Comparison of ENCODE assay signal across 13 cellular contexts in the genomic region with DNA sequence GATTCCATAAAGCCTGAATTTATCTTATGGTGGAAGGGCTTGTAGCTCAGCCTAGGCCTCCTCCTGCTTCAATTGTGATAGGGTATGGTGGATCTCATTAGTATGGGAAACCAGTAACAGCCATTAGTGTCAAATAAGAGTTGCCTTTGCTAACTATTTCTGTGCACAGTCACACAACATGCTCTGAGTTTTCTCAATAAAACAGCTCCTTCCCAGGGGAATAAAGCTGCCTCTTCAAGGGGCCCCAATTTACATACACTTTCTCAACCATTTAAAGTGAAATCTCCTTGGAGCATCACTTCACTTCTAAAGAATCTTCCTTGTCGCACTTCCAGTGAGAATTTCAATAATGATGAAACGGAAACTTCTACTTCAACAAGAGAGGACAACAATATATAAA.
"Had no signal": no experiment of that assay in that cellular context is flagged by ENCODE, and none has a peak within 500 bp of the region (broad histone marks: within the 10 kb centered on the region; RNA-seq: fewer than 3 reads in every experiment).

No MANE protein-coding gene starts in this region.

- H3K4me3 Mint-ChIP-seq: activated CD4-positive, alpha-beta T cell treated with anti-CD3 and anti-CD28 coated beads, Interleukin-2, amount 10 ng/mL, durations not matched to agents 7 days and 5 days; activated T-cell treated with anti-CD3 and anti-CD28 coated beads, Interleukin-2, amount 50 U/mL, for 72 hours; stimulated activated effector memory CD8-positive, alpha-beta T cell treated with anti-CD3 and anti-CD28 coated beads, Interleukin-12 subunit alpha, Interleukin-12 subunit beta, amount 100 ng/mL, for 72 hours had no signal

- DNase-seq: activated CD4-positive, alpha-beta T cell treated with anti-CD3 and anti-CD28 coated beads, Interleukin-2, amount 10 ng/mL, durations not matched to agents 7 days and 5 days; activated CD4-positive, CD25-positive, alpha-beta regulatory T cell; activated CD8-positive, alpha-beta memory T cell treated with anti-CD3 and anti-CD28 coated beads, Interleukin-2, amount 50 U/mL, for 48 hours; activated gamma-delta T cell; activated T-cell treated with anti-CD3 and anti-CD28 coated beads, Interleukin-2, amount 50 U/mL, for 72 hours; aorta; posterior cingulate gyrus; retina; uterus had no signal

- H3K36me3 ChIP-seq: breast epithelium, uterus had no signal

- H3K4me3 ChIP-seq: breast epithelium, gastroesophageal sphincter, tibial nerve, uterus had no signal

- H3K27me3 ChIP-seq: breast epithelium, gastroesophageal sphincter, tibial nerve, uterus had no signal

- H3K27me3 Mint-ChIP-seq: activated CD4-positive, alpha-beta T cell treated with anti-CD3 and anti-CD28 coated beads, Interleukin-2, amount 10 ng/mL, durations not matched to agents 7 days and 5 days had no signal

- H3K27ac ChIP-seq: breast epithelium, gastroesophageal sphincter, tibial nerve, uterus had no signal

- ATAC-seq: activated T-cell treated with anti-CD3 and anti-CD28 coated beads, Interleukin-2, amount 50 U/mL, for 72 hours; gastroesophageal sphincter; stimulated activated effector memory CD8-positive, alpha-beta T cell treated with anti-CD3 and anti-CD28 coated beads, Interleukin-12 subunit alpha, Interleukin-12 subunit beta, amount 100 ng/mL, for 72 hours had no signal

- H3K4me1 Mint-ChIP-seq: stimulated activated effector memory CD8-positive, alpha-beta T cell treated with anti-CD3 and anti-CD28 coated beads, Interleukin-12 subunit alpha, Interleukin-12 subunit beta, amount 100 ng/mL, for 72 hours had no signal

- H3K27ac Mint-ChIP-seq: activated CD4-positive, alpha-beta T cell treated with anti-CD3 and anti-CD28 coated beads, Interleukin-2, amount 10 ng/mL, durations not matched to agents 7 days and 5 days; activated T-cell treated with anti-CD3 and anti-CD28 coated beads, Interleukin-2, amount 50 U/mL, for 72 hours; stimulated activated effector memory CD8-positive, alpha-beta T cell treated with anti-CD3 and anti-CD28 coated beads, Interleukin-12 subunit alpha, Interleukin-12 subunit beta, amount 100 ng/mL, for 72 hours had no signal

- H3K9me3 ChIP-seq: breast epithelium, gastroesophageal sphincter, tibial nerve, uterus had no signal

- H3K4me1 ChIP-seq: breast epithelium had no signal
